26 cellular contexts compared by ENCODE assay signal in the genomic region with DNA sequence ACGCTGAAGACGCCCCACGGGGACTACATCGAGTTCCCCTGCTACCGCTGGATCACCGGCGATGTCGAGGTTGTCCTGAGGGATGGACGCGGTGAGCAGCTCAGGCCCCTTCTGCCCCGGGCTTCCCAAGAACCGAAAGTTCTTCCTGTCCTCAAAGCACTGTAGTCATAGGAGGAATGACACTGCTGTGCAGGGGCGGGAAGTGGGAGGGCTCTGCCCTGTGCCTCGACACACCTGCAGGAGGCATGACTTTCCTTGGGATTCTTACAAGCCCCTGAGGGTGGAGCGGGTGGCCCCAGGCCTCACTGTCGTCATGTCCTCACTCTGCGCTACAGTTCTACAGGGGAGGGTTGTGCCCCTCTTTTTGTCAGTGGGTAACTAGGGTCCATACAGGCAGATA. TPM values are rescaled to one million over a fixed set of nuclear protein-coding genes. Genes with fewer than 3 reads are reported as not detected.
"Had no signal": no experiment of that assay in that cellular context is flagged by ENCODE, and none has a peak within 500 bp of the region (broad histone marks: within the 10 kb centered on the region; RNA-seq: fewer than 3 reads in every experiment).

No MANE protein-coding gene starts in this region.

- DNase-seq: IMR-90, Karpas-422, KG1, MM.1S, NCI-H1092 treated with DMSO at 0.1 percent for 48 hours, NCI-H1436, NCI-H187, NCI-H2029, NCI-H2081 treated with DMSO at 0.1 percent for 48 hours, NCI-H2171, NCI-H226, NCI-H446, NCI-H510A, NCI-H524 treated with DMSO at 0.1 percent for 48 hours, NCI-H69, NCI-H774, PC-3, SHP77, SK-N-SH, SW 1271 had no signal

- ATAC-seq: HepG2, Panc1, PC-3 had no signal

- H3K9me3 ChIP-seq: SK-N-SH had no signal

- H3K27ac ChIP-seq: RWPE1 had no signal

RNA-seq across cellular contexts. Expression of gene ALOX5, which starts 8.6 kb away (rescaled TPM):
- total RNA-seq: HepG2, HT1080, IMR-90, M059J, SK-MEL-5 had no signal
